In genomic region chr20:38339521-38339896, GRCh38 we compare ENCODE assay signal across 16 cellular contexts. TPM values are rescaled to one million over a fixed set of nuclear protein-coding genes. Genes with fewer than 3 reads are reported as not detected.
"Had no signal": no experiment of that assay in that cellular context is flagged by ENCODE, and none has a peak within 500 bp of the region (broad histone marks: within the 10 kb centered on the region; RNA-seq: fewer than 3 reads in every experiment).

No MANE protein-coding gene starts in this region.

RNA-seq across cellular contexts. Expression of gene LBP, which starts 6.8 kb away (rescaled TPM):
- total RNA-seq: kidney epithelial cell; left colon; lower lobe of right lung; mammary epithelial cell; mesothelial cell of epicardium; mononuclear cell; myocyte; naive thymus-derived CD4-positive, alpha-beta T cell had no signal
- polyA plus RNA-seq: immature natural killer cell; keratinocyte; mammary epithelial cell; naive thymus-derived CD4-positive, alpha-beta T cell had no signal

RNA-seq across cellular contexts. Expression of gene BPI, which starts 35.6 kb away (rescaled TPM):
- total RNA-seq: kidney epithelial cell, left cardiac atrium, left colon, left ventricle myocardium inferior, left ventricle myocardium superior, lower leg skin, lung microvascular endothelial cell, mammary epithelial cell, mesenteric fat pad, mesothelial cell of epicardium, myocyte had no signal
- polyA plus RNA-seq: immature natural killer cell; keratinocyte; mammary epithelial cell; naive thymus-derived CD4-positive, alpha-beta T cell had no signal
